In genomic region chr4:83340692-83341343, GRCh38 we compare ENCODE assay signal across 12 cellular contexts. TPM values are rescaled to one million over a fixed set of nuclear protein-coding genes. Genes with fewer than 3 reads are reported as not detected.
DNase-seq lines count a peak whose midpoint lies in the region; ATAC-seq and TF ChIP-seq lines count a peak whose summit lies in the region.
"Had no signal": no experiment of that assay in that cellular context is flagged by ENCODE, and none has a peak within 500 bp of the region (broad histone marks: within the 10 kb centered on the region; RNA-seq: fewer than 3 reads in every experiment).

No MANE protein-coding gene starts in this region.

- TF ChIP-seq CTCF in dorsolateral prefrontal cortex (IDR thresholded peaks at IDR 0.05 in 54 of 56, conservative IDR thresholded peaks at IDR 0.05 in 2 of 56; ENCODE audit: low read depth in 1 of 56, partially characterized antibody in 56 of 56) = no peak
- no peak for TF ChIP-seq CTCF in SK-N-SH (IDR thresholded peaks at IDR 0.05)

- peak overlapping the region; percentile 65 for H3K27ac Mint-ChIP-seq in stimulated activated effector memory CD8-positive, alpha-beta T cell treated with anti-CD3 and anti-CD28 coated beads, Interleukin-12 subunit alpha, Interleukin-12 subunit beta, amount 100 ng/mL, for 72 hours

- intact Hi-C loops in dorsolateral prefrontal cortex (cut with DNase I) = no loop called here

- no peak overlapping the region for H3K27ac ChIP-seq in dorsolateral prefrontal cortex
- H3K27ac ChIP-seq in SK-N-SH (ENCODE audit: low read depth in 2 of 2, low read length in 1 of 2) = no peak overlapping the region
- H3K27ac ChIP-seq: brain microvascular endothelial cell had no signal

- no peaks in the 10 kb centered on the region for H4K20me1 ChIP-seq in SK-N-SH (ENCODE audit: insufficient read depth)

- TF ChIP-seq EP300 in SK-N-SH (IDR thresholded peaks at IDR 0.05; ENCODE audit: borderline replicate concordance in 1 of 2, low read depth in 1 of 2, low read length in 1 of 2) = no peak

- no peak for TF ChIP-seq RAD21 in SK-N-SH (IDR thresholded peaks at IDR 0.05; ENCODE audit: low read length)

- POLR2A ChIA-PET in SK-N-SH (lab: Yijun Ruan, JAX) = no interaction called here

- no peaks in the 10 kb centered on the region for H3K79me2 ChIP-seq in SK-N-SH (ENCODE audit: insufficient read depth)

- no peaks in the 10 kb centered on the region for H3K9me2 ChIP-seq in SK-N-SH

- peak; percentile 81 to 85 for ATAC-seq in activated CD4-positive, CD25-positive, alpha-beta regulatory T cell treated with anti-CD3 and anti-CD28 coated beads, Interleukin-2, amount 50 U/mL, for 24 hours
- ATAC-seq in HG03432 (IDR thresholded peaks at IDR 0.05; ENCODE audit: unreplicated experiment) = peak; percentile 80
- ATAC-seq in activated T-cell treated with anti-CD3 and anti-CD28 coated beads, Interleukin-2, amount 50 U/mL, for 4 hours = peak; percentile 97 to 99
- peak; percentile 94 for ATAC-seq in stimulated activated effector memory CD8-positive, alpha-beta T cell treated with anti-CD3 and anti-CD28 coated beads, Interleukin-12 subunit alpha, Interleukin-12 subunit beta, amount 100 ng/mL, for 72 hours

- CTCF ChIA-PET in SK-N-SH (lab: Yijun Ruan, JAX) = no interaction called here

- H3K4me1 ChIP-seq in SK-N-SH (ENCODE audit: control insufficient read depth in 1 of 2, insufficient read depth in 2 of 2, low read depth in 1 of 2, low read length in 1 of 2) = no peaks in the 10 kb centered on the region

- H3K4me1 Mint-ChIP-seq in activated T-cell treated with anti-CD3 and anti-CD28 coated beads, Interleukin-2, amount 50 U/mL, for 4 hours (ENCODE audit: low read depth) = peaks cover 20% of the 10 kb centered on the region
- peaks cover 24% of the 10 kb centered on the region for H3K4me1 Mint-ChIP-seq in stimulated activated effector memory CD8-positive, alpha-beta T cell treated with anti-CD3 and anti-CD28 coated beads, Interleukin-12 subunit alpha, Interleukin-12 subunit beta, amount 100 ng/mL, for 72 hours

- H3K9me3 ChIP-seq in SK-N-SH = no peaks in the 10 kb centered on the region

- no peak overlapping the region for H3K4me3 Mint-ChIP-seq in activated T-cell treated with anti-CD3 and anti-CD28 coated beads, Interleukin-2, amount 50 U/mL, for 4 hours
- H3K4me3 Mint-ChIP-seq in stimulated activated effector memory CD8-positive, alpha-beta T cell treated with anti-CD3 and anti-CD28 coated beads, Interleukin-12 subunit alpha, Interleukin-12 subunit beta, amount 100 ng/mL, for 72 hours = peak overlapping the region; percentile 2

- H3K4me3 ChIP-seq in dorsolateral prefrontal cortex = no peak overlapping the region
- no peak overlapping the region for H3K4me3 ChIP-seq in SK-N-SH (ENCODE audit: low read depth in 2 of 2, low read length in 1 of 2)

- H3K27me3 Mint-ChIP-seq in activated T-cell treated with anti-CD3 and anti-CD28 coated beads, Interleukin-2, amount 50 U/mL, for 4 hours (ENCODE audit: low read depth) = no peaks in the 10 kb centered on the region

- peaks cover 6% of the 10 kb centered on the region for H3K9me3 Mint-ChIP-seq in activated T-cell treated with anti-CD3 and anti-CD28 coated beads, Interleukin-2, amount 50 U/mL, for 4 hours
- peaks cover 3% of the 10 kb centered on the region for H3K9me3 Mint-ChIP-seq in stimulated activated effector memory CD8-positive, alpha-beta T cell treated with anti-CD3 and anti-CD28 coated beads, Interleukin-12 subunit alpha, Interleukin-12 subunit beta, amount 100 ng/mL, for 72 hours

- peaks cover 0 to 4% (median 0%) of the 10 kb centered on the region in 45 donors for H3K27me3 ChIP-seq in dorsolateral prefrontal cortex
- H3K27me3 ChIP-seq in SK-N-SH (ENCODE audit: insufficient read depth) = no peaks in the 10 kb centered on the region; the same call in 1 of the 2 replicates
- H3K27me3 ChIP-seq: brain microvascular endothelial cell had no signal

- H3K36me3 Mint-ChIP-seq in activated T-cell treated with anti-CD3 and anti-CD28 coated beads, Interleukin-2, amount 50 U/mL, for 4 hours (ENCODE audit: insufficient read depth) = peaks cover 1% of the 10 kb centered on the region
- peaks cover 6% of the 10 kb centered on the region for H3K36me3 Mint-ChIP-seq in stimulated activated effector memory CD8-positive, alpha-beta T cell treated with anti-CD3 and anti-CD28 coated beads, Interleukin-12 subunit alpha, Interleukin-12 subunit beta, amount 100 ng/mL, for 72 hours

- no peak overlapping the region for H3K9ac ChIP-seq in SK-N-SH

- H3F3A ChIP-seq in SK-N-SH (replicated peaks; ENCODE audit: insufficient read depth) = no peaks in the 10 kb centered on the region

- DNase-seq in activated CD4-positive, CD25-positive, alpha-beta regulatory T cell (lab: John Stamatoyannopoulos, UW) = no peak
- DNase-seq in activated T-cell treated with anti-CD3 and anti-CD28 coated beads, Interleukin-2, amount 50 U/mL, for 4 hours = no peak
- peak in 1 of 2 donors; percentile 63 for DNase-seq in stimulated activated effector memory CD8-positive, alpha-beta T cell treated with anti-CD3 and anti-CD28 coated beads, Interleukin-12 subunit alpha, Interleukin-12 subunit beta, amount 100 ng/mL, for 72 hours (ENCODE audit: low spot score in 2 of 2)
- DNase-seq in SHP77 treated with DMSO at 0.1 percent for 48 hours (lab: John Stamatoyannopoulos, UW) (no peak), dorsolateral prefrontal cortex (no peak), SK-N-SH (no peak)
- DNase-seq: brain microvascular endothelial cell, foreskin melanocyte, NCI-H2171 treated with DMSO at 0.1 percent for 48 hours, SW 1271 had no signal

- H2AFZ ChIP-seq in SK-N-SH (ENCODE audit: low read depth) = no peak overlapping the region

- H3K4me2 ChIP-seq in SK-N-SH = no peak overlapping the region

- 9% methylated on average over 2 of the region's 2 CpGs for WGBS in SK-N-SH (ENCODE audit: low lambda C conversion rate)

- H3K36me3 ChIP-seq in SK-N-SH (replicated peaks in 1 of 2; ENCODE audit: control insufficient read depth in 1 of 2, insufficient read depth in 2 of 2, low read length in 1 of 2) = no peaks in the 10 kb centered on the region
- H3K36me3 ChIP-seq: brain microvascular endothelial cell had no signal

TF ChIP-seq in SK-N-SH, 30 proteins besides CTCF, POLR2A, EP300 and RAD21 (continues in another document):
- no peak for TF ChIP-seq NRF1 (IDR thresholded peaks at IDR 0.05; ENCODE audit: low read depth, low read length)
- TF ChIP-seq GABPA (IDR thresholded peaks at IDR 0.05; ENCODE audit: low read depth) = no peak
- no peak for TF ChIP-seq FOXM1 (IDR thresholded peaks at IDR 0.05; ENCODE audit: low read depth)
- TF ChIP-seq SMC3 (IDR thresholded peaks at IDR 0.05; ENCODE audit: low read depth, low read length) = no peak
- TF ChIP-seq, protein P1, sequence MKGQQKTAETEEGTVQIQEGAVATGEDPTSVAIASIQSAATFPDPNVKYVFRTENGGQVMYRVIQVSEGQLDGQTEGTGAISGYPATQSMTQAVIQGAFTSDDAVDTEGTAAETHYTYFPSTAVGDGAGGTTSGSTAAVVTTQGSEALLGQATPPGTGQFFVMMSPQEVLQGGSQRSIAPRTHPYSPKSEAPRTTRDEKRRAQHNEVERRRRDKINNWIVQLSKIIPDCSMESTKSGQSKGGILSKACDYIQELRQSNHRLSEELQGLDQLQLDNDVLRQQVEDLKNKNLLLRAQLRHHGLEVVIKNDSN (IDR thresholded peaks at IDR 0.05; ENCODE audit: borderline replicate concordance, low read depth) = no peak
- TF ChIP-seq, protein P2, sequence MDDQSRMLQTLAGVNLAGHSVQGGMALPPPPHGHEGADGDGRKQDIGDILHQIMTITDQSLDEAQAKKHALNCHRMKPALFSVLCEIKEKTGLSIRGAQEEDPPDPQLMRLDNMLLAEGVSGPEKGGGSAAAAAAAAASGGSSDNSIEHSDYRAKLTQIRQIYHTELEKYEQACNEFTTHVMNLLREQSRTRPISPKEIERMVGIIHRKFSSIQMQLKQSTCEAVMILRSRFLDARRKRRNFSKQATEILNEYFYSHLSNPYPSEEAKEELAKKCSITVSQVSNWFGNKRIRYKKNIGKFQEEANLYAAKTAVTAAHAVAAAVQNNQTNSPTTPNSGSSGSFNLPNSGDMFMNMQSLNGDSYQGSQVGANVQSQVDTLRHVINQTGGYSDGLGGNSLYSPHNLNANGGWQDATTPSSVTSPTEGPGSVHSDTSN (IDR thresholded peaks at IDR 0.05) = no peak
- no peak for TF ChIP-seq RFX5 (IDR thresholded peaks at IDR 0.05; ENCODE audit: low read length)
- TF ChIP-seq GATA2 (CRISPR knock-in tag; IDR thresholded peaks at IDR 0.05) = no peak
- TF ChIP-seq ZBTB33 (IDR thresholded peaks at IDR 0.05; ENCODE audit: borderline replicate concordance, low read depth) = no peak
- TF ChIP-seq SIN3A (IDR thresholded peaks at IDR 0.05; ENCODE audit: borderline replicate concordance, low read depth, low read length) = no peak

RNA-seq across cellular contexts. Expression of gene HPSE, which starts 6.2 kb away (rescaled TPM):
- total RNA-seq in activated T-cell treated with anti-CD3 and anti-CD28 coated beads, Interleukin-2, amount 50 U/mL, for 4 hours = 1 to 10 TPM; 4.2 to 5.6 (median 5.0) TPM
- total RNA-seq in dorsolateral prefrontal cortex = 1 to 10 TPM in 111 of 120 experiments, under 1 TPM in 9; 0.35 to 5.7 (median 2.2) TPM
- polyA plus RNA-seq in SK-N-SH (2012; rRNA removed) = 1.7 and 2.1 TPM in 2 replicates
- 2.0 and 2.1 TPM in 2 replicates for polyA plus RNA-seq in SK-N-SH (2012; cell fraction: cytosol; rRNA removed)
- polyA plus RNA-seq in SK-N-SH (2012; cell fraction: nucleus; rRNA removed) = 0.61 and 1.3 TPM in 2 replicates

RNA-seq across cellular contexts. Expression of gene COQ2, which starts 56.2 kb away (rescaled TPM):
- total RNA-seq in activated T-cell treated with anti-CD3 and anti-CD28 coated beads, Interleukin-2, amount 50 U/mL, for 4 hours = 10 to 100 TPM; 13.3 to 16.4 (median 15.0) TPM
- 10 to 100 TPM in 1 of 120 experiments, 1 to 10 TPM in 119; 3.6 to 10.1 (median 6.2) TPM for total RNA-seq in dorsolateral prefrontal cortex
- 14.8 and 15.6 TPM in 2 replicates for polyA plus RNA-seq in SK-N-SH (2012; rRNA removed)
- 16.8 and 20.6 TPM in 2 replicates for polyA plus RNA-seq in SK-N-SH (2012; cell fraction: cytosol; rRNA removed)
- polyA plus RNA-seq in SK-N-SH (2012; cell fraction: nucleus; rRNA removed) = 4.8 and 7.6 TPM in 2 replicates
